In the genomic region with DNA sequence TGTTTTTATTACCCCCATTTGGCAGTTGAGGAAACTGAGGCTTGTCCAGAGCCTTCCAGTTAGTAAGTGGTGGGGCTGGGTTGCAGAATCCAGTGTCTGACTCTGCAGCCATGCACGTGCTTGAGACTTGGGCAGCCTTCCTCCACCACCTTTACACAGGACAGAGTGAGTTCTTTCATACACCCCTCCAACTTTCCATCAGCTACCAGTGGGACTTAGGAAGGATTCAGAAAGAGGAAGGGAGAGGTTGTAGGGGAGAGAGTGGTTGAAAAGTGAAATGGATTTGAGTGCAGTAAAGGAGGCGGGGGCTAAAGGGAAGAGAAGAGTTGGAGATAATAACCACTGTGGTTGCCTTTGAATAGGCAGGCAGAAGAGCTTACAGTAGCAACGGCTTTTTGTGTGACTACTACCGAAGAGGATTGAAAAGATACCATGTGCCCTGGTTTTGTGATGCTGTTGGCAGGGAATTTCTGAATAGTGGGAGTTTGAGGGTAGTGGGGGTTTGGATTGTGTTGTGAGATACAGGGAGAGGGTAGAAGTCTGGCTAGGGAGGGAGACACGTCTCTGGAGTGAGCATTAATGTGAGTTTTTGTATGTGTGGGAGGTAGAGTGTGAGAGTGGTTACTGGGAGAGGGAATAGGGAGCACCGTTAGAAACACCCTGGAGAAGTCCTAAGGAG, we compare ENCODE assay signal across 9 cellular contexts. TPM values are rescaled to one million over a fixed set of nuclear protein-coding genes. Genes with fewer than 3 reads are reported as not detected.
DNase-seq lines count a peak whose midpoint lies in the region; ATAC-seq and TF ChIP-seq lines count a peak whose summit lies in the region.
"Had no signal": no experiment of that assay in that cellular context is flagged by ENCODE, and none has a peak within 500 bp of the region (broad histone marks: within the 10 kb centered on the region; RNA-seq: fewer than 3 reads in every experiment).

No MANE protein-coding gene starts in this region.

- POLR2A ChIA-PET in activated CD4-positive, alpha-beta T cell treated with anti-CD3 and anti-CD28 coated beads for 36 hours (lab: Charles Lee) = no interaction called here

- H3K4me3 ChIP-seq in AG10803 (ENCODE audit: low read length) = peak overlapping the region; percentile 81
- peak overlapping the region; percentile 85 for H3K4me3 ChIP-seq in HUES48 (ENCODE audit: low read depth, low read length)
- peak overlapping the region in 2 of 4 donors; percentile 78 to 96 for H3K4me3 ChIP-seq in adrenal gland
- peak overlapping the region in 1 of 2 experiments; percentile 88 for H3K4me3 ChIP-seq in mesenchymal stem cell (ENCODE audit: insufficient read depth in 1 of 2, low read depth in 1 of 2, low read length in 2 of 2)

- peaks cover 17 to 31% of the 10 kb centered on the region in 2 donors for H3K4me1 Mint-ChIP-seq in natural killer cell
- peaks cover 23% of the 10 kb centered on the region for H3K4me1 Mint-ChIP-seq in activated CD4-positive, alpha-beta T cell treated with anti-CD3 and anti-CD28 coated beads for 36 hours

- peak overlapping the region in 1 of 2 experiments; percentile 44 for H3K18ac ChIP-seq in mesenchymal stem cell (ENCODE audit: low read depth in 1 of 2, low read length in 2 of 2)

- H2BK120ac ChIP-seq in mesenchymal stem cell (ENCODE audit: low read depth, low read length) = no peak overlapping the region

- H3K4me1 ChIP-seq in HUES48 (ENCODE audit: control insufficient read depth, insufficient read depth, low read length) (peaks cover 23% of the 10 kb centered on the region), adrenal gland (replicated peaks in 1 of 2) (peaks cover 18 to 37% of the 10 kb centered on the region in 2 donors), mesenchymal stem cell (ENCODE audit: control insufficient read depth, insufficient read depth, low read depth, low read length) (peaks cover 9% of the 10 kb centered on the region)

- H3K79me1 ChIP-seq in mesenchymal stem cell (replicated peaks; ENCODE audit: low read length, poor library complexity, severe bottlenecking) = peaks cover 25% of the 10 kb centered on the region

- no peak overlapping the region for H3K27ac Mint-ChIP-seq in natural killer cell
- no peak overlapping the region for H3K27ac Mint-ChIP-seq in activated CD4-positive, alpha-beta T cell treated with anti-CD3 and anti-CD28 coated beads for 36 hours

- CTCF ChIA-PET in activated CD4-positive, alpha-beta T cell treated with anti-CD3 and anti-CD28 coated beads for 36 hours (lab: Charles Lee) = interaction anchor here (0.6 to 3.0 kb wide), 6 partner anchors 10 to 527 kb away, joined by 3 to 9 read pairs (median 3); no protein-coding TSS in a partner anchor

- ATAC-seq in GM21717 (IDR thresholded peaks at IDR 0.05; ENCODE audit: unreplicated experiment) (no peak), natural killer cell (no peak), GM18519 (IDR thresholded peaks at IDR 0.05; ENCODE audit: low FRiP score, unreplicated experiment) (no peak)
- no peak for ATAC-seq in activated CD4-positive, alpha-beta T cell treated with anti-CD3 and anti-CD28 coated beads for 36 hours

- no peak overlapping the region for H3K23ac ChIP-seq in mesenchymal stem cell (ENCODE audit: low read length in 2 of 2)

- H3K27me3 Mint-ChIP-seq in natural killer cell (ENCODE audit: low read depth in 2 of 2) = no peaks in the 10 kb centered on the region
- H3K27me3 Mint-ChIP-seq in activated CD4-positive, alpha-beta T cell treated with anti-CD3 and anti-CD28 coated beads for 36 hours = no peaks in the 10 kb centered on the region

- peak overlapping the region in 1 of 2 experiments; percentile 11 for H3K4ac ChIP-seq in mesenchymal stem cell (ENCODE audit: low read depth in 1 of 2, low read length in 2 of 2)

- TF ChIP-seq CTCF in AG10803 (conservative IDR thresholded peaks at IDR 0.05; ENCODE audit: low read length) (no peak), adrenal gland (IDR thresholded peaks at IDR 0.05) (no peak), natural killer cell (IDR thresholded peaks at IDR 0.05) (no peak)

- no peak overlapping the region for H3K27ac ChIP-seq in HUES48 (ENCODE audit: low read depth, low read length)
- peak overlapping the region in 3 of 5 donors; percentile 15 to 44 (median 19) for H3K27ac ChIP-seq in adrenal gland
- H3K27ac ChIP-seq in mesenchymal stem cell (ENCODE audit: low read length, poor library complexity, severe bottlenecking) = no peak overlapping the region

- H3K27me3 ChIP-seq in HUES48 (ENCODE audit: control insufficient read depth, insufficient read depth, low read length) = peaks cover 2% of the 10 kb centered on the region; the same call in 1 of the 2 replicates
- no peaks in the 10 kb centered on the region for H3K27me3 ChIP-seq in adrenal gland
- no peaks in the 10 kb centered on the region for H3K27me3 ChIP-seq in mesenchymal stem cell (ENCODE audit: control insufficient read depth in 1 of 2, insufficient read depth in 1 of 2, low read length in 2 of 2)

- H3K4me2 ChIP-seq in mesenchymal stem cell (ENCODE audit: low read length, poor library complexity, severe bottlenecking) = peak overlapping the region; percentile 97

- H2BK12ac ChIP-seq in mesenchymal stem cell (ENCODE audit: low read length in 2 of 2) = no peak overlapping the region

- H3K36me3 ChIP-seq in HUES48 (ENCODE audit: control insufficient read depth, insufficient read depth, low read length) (no peaks in the 10 kb centered on the region), adrenal gland (replicated peaks in 1 of 2) (no peaks in the 10 kb centered on the region), mesenchymal stem cell (ENCODE audit: control insufficient read depth in 1 of 2, insufficient read depth in 2 of 2, low read depth in 1 of 2, low read length in 2 of 2) (no peaks in the 10 kb centered on the region)

- H3K9me3 Mint-ChIP-seq in natural killer cell = no peaks in the 10 kb centered on the region
- no peaks in the 10 kb centered on the region for H3K9me3 Mint-ChIP-seq in activated CD4-positive, alpha-beta T cell treated with anti-CD3 and anti-CD28 coated beads for 36 hours (ENCODE audit: low read depth)

- H2BK15ac ChIP-seq in mesenchymal stem cell (ENCODE audit: low read depth, poor library complexity, severe bottlenecking) = no peak overlapping the region

- H2BK5ac ChIP-seq in mesenchymal stem cell (ENCODE audit: low read depth, low read length, poor library complexity, severe bottlenecking) = no peak overlapping the region

- H4K8ac ChIP-seq in mesenchymal stem cell (ENCODE audit: low read length) = no peak overlapping the region

- DNase-seq in AG10803 (ENCODE audit: low read depth) (no peak), adrenal gland (peak in 2 of 7 donors; percentile 24 to 27), mesenchymal stem cell (peak; percentile 28), natural killer cell (no peak)
- DNase-seq in activated CD4-positive, alpha-beta T cell treated with anti-CD3 and anti-CD28 coated beads for 36 hours = no peak
- DNase-seq: NCI-H2029 had no signal

- intact Hi-C loops in adrenal gland (cut with DNase I) (no loop called here), natural killer cell (cut with micrococcal nuclease) (loop anchor here (5.0 to 10.0 kb wide), 3 partner anchors 51 to 1324 kb away; a partner anchor contains a TSS)
- intact Hi-C loops in activated CD4-positive, alpha-beta T cell treated with anti-CD3 and anti-CD28 coated beads for 36 hours (cut with DNase I, micrococcal nuclease) = loop anchor here (5.0 to 10.0 kb wide), 2 partner anchors 51 to 568 kb away; a partner anchor contains a TSS

- H2AFZ ChIP-seq in mesenchymal stem cell (ENCODE audit: low read depth, low read length) = no peak overlapping the region

- H3K4me3 Mint-ChIP-seq in natural killer cell = no peak overlapping the region
- no peak overlapping the region for H3K4me3 Mint-ChIP-seq in activated CD4-positive, alpha-beta T cell treated with anti-CD3 and anti-CD28 coated beads for 36 hours

- WGBS in adrenal gland, 4 donors = 14 to 15% (median 14%) methylated on average over 6 of the region's 6 CpGs
- WGBS in mesenchymal stem cell = 75% methylated on average over 5 of the region's 6 CpGs

- peak in 1 of 2 donors; percentile 18 for TF ChIP-seq POLR2A in adrenal gland (IDR thresholded peaks at IDR 0.05)

- H3K14ac ChIP-seq in mesenchymal stem cell (ENCODE audit: low read length in 2 of 2) = no peak overlapping the region

- H4K91ac ChIP-seq in mesenchymal stem cell (ENCODE audit: low read length) = no peak overlapping the region

- H2AK5ac ChIP-seq in mesenchymal stem cell (ENCODE audit: low read length, severe bottlenecking) = no peak overlapping the region

- H3K36me3 Mint-ChIP-seq in natural killer cell = no peaks in the 10 kb centered on the region
- H3K36me3 Mint-ChIP-seq in activated CD4-positive, alpha-beta T cell treated with anti-CD3 and anti-CD28 coated beads for 36 hours (ENCODE audit: low read depth) = peaks cover 4% of the 10 kb centered on the region

- H3K9ac ChIP-seq in HUES48 (ENCODE audit: low read depth, low read length) (no peak overlapping the region), mesenchymal stem cell (ENCODE audit: low read length) (peak overlapping the region; percentile 92)

- no peaks in the 10 kb centered on the region for H3K9me3 ChIP-seq in HUES48 (ENCODE audit: control insufficient read depth, insufficient read depth, low read length)
- no peaks in the 10 kb centered on the region for H3K9me3 ChIP-seq in adrenal gland (replicated peaks in 1 of 3)
- no peaks in the 10 kb centered on the region for H3K9me3 ChIP-seq in mesenchymal stem cell (ENCODE audit: control insufficient read depth, low read length)

RNA-seq across cellular contexts. Expression of a gene that starts 1.7 kb away (rescaled TPM):
- total RNA-seq in adrenal gland (10 to 100 TPM; 16.5 to 38.5 (median 31.1) TPM), natural killer cell (10 to 100 TPM; 39.9 to 52.5 (median 41.4) TPM)
- polyA plus RNA-seq in adrenal gland = 10 to 100 TPM; 10.9 to 27.0 (median 12.9) TPM
- polyA plus RNA-seq in mesenchymal stem cell (2013, experiment 1 of 2) = 10.1 TPM
- polyA plus RNA-seq in mesenchymal stem cell (2013, experiment 2 of 2) = 10.5 TPM
- 10 to 100 TPM; 11.4 to 13.4 TPM for total RNA-seq in activated CD4-positive, alpha-beta T cell treated with anti-CD3 and anti-CD28 coated beads for 36 hours

RNA-seq across cellular contexts. Expression of a gene that starts 48.1 kb away (rescaled TPM):
- total RNA-seq in adrenal gland (10 to 100 TPM in 3 of 8 donors, 1 to 10 TPM in 5; 2.1 to 24.0 (median 7.5) TPM), natural killer cell (1 to 10 TPM in 1 of 3 donors, under 1 TPM in 2; 0.24 to 2.8 (median 0.75) TPM)
- polyA plus RNA-seq in adrenal gland = 10 to 100 TPM in 1 of 3 donors, 1 to 10 TPM in 2; 2.6 to 79.2 (median 4.0) TPM
- polyA plus RNA-seq in mesenchymal stem cell (2013, experiment 1 of 2) = 0.35 TPM
- polyA plus RNA-seq in mesenchymal stem cell (2013, experiment 2 of 2) = 0.56 TPM
- total RNA-seq in activated CD4-positive, alpha-beta T cell treated with anti-CD3 and anti-CD28 coated beads for 36 hours = 1 to 10 TPM; 1.4 to 1.5 TPM

Comparison
In these comparisons a context has a peak if more than half of its experiments do, and no peak if none do; other contexts are left out.
1. H3K27ac ChIP-seq: peak in adrenal gland (3 of 5); none in HUES48 (single experiment) and mesenchymal stem cell (single experiment).
2. intact Hi-C loops: an anchor here in natural killer cell (5.0 to 10.0 kb wide) and activated CD4-positive, alpha-beta T cell treated with anti-CD3 and anti-CD28 coated beads for 36 hours (5.0 to 10.0 kb wide); none called in adrenal gland.